In the genomic region with DNA sequence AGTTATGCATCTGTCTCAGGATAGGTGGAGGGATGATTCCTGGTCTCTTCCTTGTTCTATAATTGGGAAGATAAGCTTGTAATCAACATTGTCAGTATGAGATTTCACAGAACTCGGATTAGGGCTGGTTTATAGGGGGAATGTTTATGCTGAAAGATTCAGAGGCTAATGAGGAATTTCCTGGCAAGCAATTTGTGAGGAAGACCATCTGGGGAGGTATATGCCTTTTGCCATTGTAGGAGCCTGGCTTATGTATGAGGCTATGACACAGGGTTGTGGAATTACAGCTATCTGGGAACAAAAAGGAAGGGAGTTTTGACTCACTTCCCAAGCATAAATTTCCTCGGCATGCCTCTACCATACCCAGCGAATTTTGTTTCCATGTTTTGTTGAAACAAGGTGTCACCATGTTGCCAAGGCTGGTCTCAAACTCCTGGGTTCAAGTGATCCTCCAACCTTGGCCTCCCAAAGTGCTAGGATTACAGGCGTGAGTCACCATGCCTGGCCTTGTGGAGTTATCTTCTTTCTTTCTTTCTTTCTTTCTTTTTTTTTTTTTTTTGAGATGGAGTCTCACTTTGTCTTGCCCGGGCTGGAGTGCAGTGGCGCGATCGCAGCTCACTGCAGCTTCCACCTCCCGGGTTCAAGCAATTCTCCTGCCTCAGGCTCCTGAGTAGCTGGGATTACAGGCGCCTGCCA, we compare ENCODE assay signal across 9 cellular contexts. TPM values are rescaled to one million over a fixed set of nuclear protein-coding genes. Genes with fewer than 3 reads are reported as not detected.
DNase-seq lines count a peak whose midpoint lies in the region; ATAC-seq and TF ChIP-seq lines count a peak whose summit lies in the region.
"Had no signal": no experiment of that assay in that cellular context is flagged by ENCODE, and none has a peak within 500 bp of the region (broad histone marks: within the 10 kb centered on the region; RNA-seq: fewer than 3 reads in every experiment).

No MANE protein-coding gene starts in this region.

- DNase-seq in BJ (ENCODE audit: low read depth) (peak; percentile 97), LoVo (ENCODE audit: low spot score) (peak; percentile 51), choroid plexus epithelial cell (ENCODE audit: low read depth) (peak; percentile 86), NCI-H2227 treated with DMSO at 0.1 percent for 48 hours (lab: John Stamatoyannopoulos, UW) (no peak), SKM-1 (lab: John Stamatoyannopoulos, UW; ENCODE audit: unreplicated experiment) (no peak), sciatic nerve (ENCODE audit: low spot score) (no peak), T-helper 9 cell (no peak)
- no peak for DNase-seq in naive thymus-derived CD8-positive, alpha-beta T cell

- peaks cover 16 to 41% (median 27%) of the 10 kb centered on the region in 4 donors for H3K4me1 Mint-ChIP-seq in naive thymus-derived CD8-positive, alpha-beta T cell

- H3K36me3 ChIP-seq in BJ (ENCODE audit: control insufficient read depth, insufficient read depth, low read length): peaks cover 16% of the 10 kb centered on the region

- no peak overlapping the region for H3K4me3 ChIP-seq in BJ (ENCODE audit: low read depth, low read length)
- no peak overlapping the region for H3K4me3 ChIP-seq in choroid plexus epithelial cell (ENCODE audit: low read depth, low read length)

- H3K27me3 ChIP-seq in BJ (ENCODE audit: control insufficient read depth, insufficient read depth, low read length): no peaks in the 10 kb centered on the region
- H3K27me3 ChIP-seq: ascending aorta had no signal

- no peaks in the 10 kb centered on the region for H3K27me3 Mint-ChIP-seq in naive thymus-derived CD8-positive, alpha-beta T cell

- H3K27ac Mint-ChIP-seq in naive thymus-derived CD8-positive, alpha-beta T cell: peak overlapping the region in 9 of 10 donors; percentile 60 to 97 (median 86)

- peaks cover under 1 to 25% (median 4%) of the 10 kb centered on the region in 3 donors for H3K36me3 Mint-ChIP-seq in naive thymus-derived CD8-positive, alpha-beta T cell

- POLR2A ChIA-PET in BJ (lab: Charles Lee): interaction anchor here (0.6 to 0.8 kb wide), 4 partner anchors 13 to 1488 kb away, joined by 3 to 12 read pairs (median 3); partner anchors contain the start of gene AP4M1
- POLR2A ChIA-PET in naive thymus-derived CD8-positive, alpha-beta T cell (lab: Charles Lee): interaction anchor here (1.3 to 5.0 kb wide), 3 partner anchors 13 to 62 kb away, joined by 3 to 68 read pairs (median 22); partner anchors contain the start of genes AP4M1, LAMTOR4, MBLAC1 and MCM7

- H3K9me3 Mint-ChIP-seq in naive thymus-derived CD8-positive, alpha-beta T cell: no peaks in the 10 kb centered on the region

- ATAC-seq in naive thymus-derived CD8-positive, alpha-beta T cell: no peak
- no peak for ATAC-seq in sciatic nerve

- peak overlapping the region in 9 of 10 donors; percentile 19 to 84 (median 50) for H3K4me3 Mint-ChIP-seq in naive thymus-derived CD8-positive, alpha-beta T cell

- CTCF ChIA-PET in BJ (lab: Yijun Ruan, JAX): interaction anchor here (1.0 kb wide), 1 partner anchor 41 kb away, joined by 4 read pairs; no protein-coding TSS in a partner anchor

- intact Hi-C loops in sciatic nerve (cut with DNase I): loop anchor here (5.0 kb wide), 1 partner anchor 1520 kb away; no protein-coding TSS in a partner anchor

- no peak for TF ChIP-seq CTCF in BJ (IDR thresholded peaks at IDR 0.05; ENCODE audit: insufficient read depth, low read depth, low read length)
- TF ChIP-seq CTCF in choroid plexus epithelial cell (conservative IDR thresholded peaks at IDR 0.05; ENCODE audit: low read depth, low read length): no peak

RNA-seq across cellular contexts. Expression of gene COPS6, which starts 1.6 kb away (rescaled TPM):
- polyA plus RNA-seq in BJ (2011; rRNA removed): 195 and 234 TPM in 2 replicates
- 169 and 252 TPM in 2 replicates for polyA minus RNA-seq in BJ (2011; rRNA and poly(A)+ RNA removed)
- total RNA-seq in naive thymus-derived CD8-positive, alpha-beta T cell: 10 to 100 TPM; 72.0 to 80.2 TPM
- polyA plus RNA-seq in naive thymus-derived CD8-positive, alpha-beta T cell: 100 to 1,000 TPM; 107 to 145 (median 121) TPM
- total RNA-seq in sciatic nerve: 76.2 TPM

RNA-seq across cellular contexts. Expression of gene ZNF3, which starts 5.7 kb away (rescaled TPM):
- polyA plus RNA-seq in BJ (2011; rRNA removed): 17.2 and 17.4 TPM in 2 replicates
- 18.1 and 21.9 TPM in 2 replicates for polyA minus RNA-seq in BJ (2011; rRNA and poly(A)+ RNA removed)
- total RNA-seq in naive thymus-derived CD8-positive, alpha-beta T cell: 10 to 100 TPM; 42.7 to 48.8 TPM
- polyA plus RNA-seq in naive thymus-derived CD8-positive, alpha-beta T cell: 10 to 100 TPM; 17.4 to 28.4 (median 20.2) TPM
- total RNA-seq in sciatic nerve: 25.3 TPM

RNA-seq across cellular contexts. Expression of gene MCM7, which starts 14.0 kb away (rescaled TPM):
- polyA plus RNA-seq in BJ (2011; rRNA removed): 53.8 and 89.0 TPM in 2 replicates
- polyA minus RNA-seq in BJ (2011; rRNA and poly(A)+ RNA removed): 68.4 and 115 TPM in 2 replicates
- 100 to 1,000 TPM; 159 to 161 TPM for total RNA-seq in naive thymus-derived CD8-positive, alpha-beta T cell
- polyA plus RNA-seq in naive thymus-derived CD8-positive, alpha-beta T cell: 10 to 100 TPM; 28.7 to 46.6 (median 40.1) TPM
- 42.4 TPM for total RNA-seq in sciatic nerve

RNA-seq across cellular contexts. Expression of gene AP4M1, which starts 14.2 kb away (rescaled TPM):
- 14.3 and 15.2 TPM in 2 replicates for polyA plus RNA-seq in BJ (2011; rRNA removed)
- 9.2 and 14.1 TPM in 2 replicates for polyA minus RNA-seq in BJ (2011; rRNA and poly(A)+ RNA removed)
- 10 to 100 TPM in 1 of 2 experiments, 1 to 10 TPM in 1; 7.5 to 10.9 TPM for total RNA-seq in naive thymus-derived CD8-positive, alpha-beta T cell
- 1 to 10 TPM; 1.7 to 3.6 (median 2.3) TPM for polyA plus RNA-seq in naive thymus-derived CD8-positive, alpha-beta T cell
- total RNA-seq in sciatic nerve: 19.5 TPM

RNA-seq across cellular contexts. Expression of gene TAF6, which starts 32.0 kb away (rescaled TPM):
- polyA plus RNA-seq in BJ (2011; rRNA removed): 18.2 and 39.5 TPM in 2 replicates
- polyA minus RNA-seq in BJ (2011; rRNA and poly(A)+ RNA removed): 17.7 and 19.2 TPM in 2 replicates
- total RNA-seq in naive thymus-derived CD8-positive, alpha-beta T cell: 10 to 100 TPM; 61.6 to 68.7 TPM
- polyA plus RNA-seq in naive thymus-derived CD8-positive, alpha-beta T cell: 10 to 100 TPM; 21.3 to 39.0 (median 31.5) TPM
- total RNA-seq in sciatic nerve: 30.6 TPM

Comparison
In these comparisons a context has a peak if more than half of its experiments do, and no peak if none do; other contexts are left out.
1. DNase-seq: peak in BJ (single experiment), LoVo (single experiment) and choroid plexus epithelial cell (single experiment); none in naive thymus-derived CD8-positive, alpha-beta T cell (0 of 10), NCI-H2227 treated with DMSO at 0.1 percent for 48 hours (single experiment), SKM-1 (single experiment), sciatic nerve (single experiment) and T-helper 9 cell (single experiment).